In genomic region chr3:196666001-196666867, GRCh38 we compare ENCODE assay signal across 9 cellular contexts. TPM values are rescaled to one million over a fixed set of nuclear protein-coding genes. Genes with fewer than 3 reads are reported as not detected.
A peak's percentile ranks its signal among the peaks of the same experiment; 100 is the strongest.
DNase-seq lines count a peak whose midpoint lies in the region; ATAC-seq, FAIRE-seq and TF ChIP-seq lines count a peak whose summit lies in the region.
"Had no signal": no experiment of that assay in that cellular context is flagged by ENCODE, and none has a peak within 500 bp of the region (broad histone marks: within the 10 kb centered on the region; RNA-seq: fewer than 3 reads in every experiment).

No MANE protein-coding gene starts in this region.

- H3K9me2 ChIP-seq in Karpas-422 (replicated peaks; ENCODE audit: insufficient read depth, low read length): no peaks in the 10 kb centered on the region

- H3K27me3 ChIP-seq in astrocyte (ENCODE audit: insufficient read depth, low read length) (peaks cover 12% of the 10 kb centered on the region), Karpas-422 (ENCODE audit: low read length) (no peaks in the 10 kb centered on the region)

- H3K9me3 ChIP-seq in astrocyte (ENCODE audit: insufficient read depth, low read depth, low read length) (no peaks in the 10 kb centered on the region), mesodermal cell (ENCODE audit: control insufficient read depth, low read length) (no peaks in the 10 kb centered on the region), Karpas-422 (ENCODE audit: low read length) (no peaks in the 10 kb centered on the region)
- H3K9me3 ChIP-seq: gastrocnemius medialis had no signal

- H3K36me3 ChIP-seq in astrocyte (ENCODE audit: insufficient read depth, low read length) (no peaks in the 10 kb centered on the region), mesodermal cell (ENCODE audit: control insufficient read depth, insufficient read depth, low read length) (no peaks in the 10 kb centered on the region), Karpas-422 (ENCODE audit: insufficient read depth, low read length) (no peaks in the 10 kb centered on the region)
- H3K36me3 ChIP-seq: gastrocnemius medialis had no signal

- H3K27ac Mint-ChIP-seq in astrocyte (ENCODE audit: unreplicated experiment): no peak overlapping the region

- H3K79me2 ChIP-seq in astrocyte (ENCODE audit: insufficient read depth, low read length) (no peaks in the 10 kb centered on the region), Karpas-422 (ENCODE audit: low read length) (no peaks in the 10 kb centered on the region)

- no peak for TF ChIP-seq CTCF in astrocyte (IDR thresholded peaks at IDR 0.05; ENCODE audit: insufficient read depth, low read depth, low read length)

- H3K27ac ChIP-seq in astrocyte (ENCODE audit: low read depth, low read length) (no peak overlapping the region), mesodermal cell (ENCODE audit: low read depth, low read length, severe bottlenecking) (peak overlapping the region; percentile 85), Karpas-422 (ENCODE audit: low read length) (no peak overlapping the region)
- H3K27ac ChIP-seq: gastrocnemius medialis had no signal

- DNase-seq in Daoy (ENCODE audit: low read depth) (peak; percentile 89), NCI-H187 treated with DMSO at 0.1 percent for 48 hours (lab: John Stamatoyannopoulos, UW) (peak; percentile 59), astrocyte (ENCODE audit: low read depth) (peak; percentile 66), Karpas-422 (no peak)
- DNase-seq: gastrocnemius medialis had no signal

- peak overlapping the region; percentile 73 for H3K4me2 ChIP-seq in astrocyte (ENCODE audit: low read length)
- H3K4me2 ChIP-seq in Karpas-422 (ENCODE audit: low read depth, low read length, poor library complexity, severe bottlenecking): no peak overlapping the region

- no peaks in the 10 kb centered on the region for H3K9me3 Mint-ChIP-seq in astrocyte (ENCODE audit: unreplicated experiment)

- H3K27me3 Mint-ChIP-seq in astrocyte (ENCODE audit: low read depth, unreplicated experiment): peaks cover 6% of the 10 kb centered on the region

- H2AFZ ChIP-seq in astrocyte (ENCODE audit: low read depth, low read length) (peak overlapping the region; percentile 44), Karpas-422 (ENCODE audit: low read length) (no peak overlapping the region)

- H3K4me1 Mint-ChIP-seq in astrocyte (ENCODE audit: low read depth, unreplicated experiment): peaks cover 17% of the 10 kb centered on the region

- H3K4me3 Mint-ChIP-seq in astrocyte (ENCODE audit: unreplicated experiment): no peak overlapping the region

- no peak for FAIRE-seq in astrocyte (lab: Jason Lieb, UNC)

- WGBS in mesodermal cell (ENCODE audit: insufficient coverage in 2 of 2), 2 experiments: 35 to 42% methylated on average over 17 to 19 of the region's 23 CpGs

- H3K4me3 ChIP-seq in astrocyte (ENCODE audit: insufficient read depth, low read depth, low read length) (no peak overlapping the region), mesodermal cell (ENCODE audit: extremely low read depth, insufficient read depth, low read length, poor library complexity, severe bottlenecking) (no peak overlapping the region), Karpas-422 (ENCODE audit: low read length) (no peak overlapping the region)
- H3K4me3 ChIP-seq: gastrocnemius medialis had no signal

- H3K4me1 ChIP-seq in astrocyte (ENCODE audit: insufficient read depth, low read length): no peaks in the 10 kb centered on the region
- H3K4me1 ChIP-seq in mesodermal cell (ENCODE audit: control insufficient read depth, insufficient read depth, low read length, poor library complexity, severe bottlenecking): peaks cover 13% of the 10 kb centered on the region
- H3K4me1 ChIP-seq in Karpas-422 (ENCODE audit: low read length): peaks cover 6% of the 10 kb centered on the region
- H3K4me1 ChIP-seq: gastrocnemius medialis had no signal

- H4K20me1 ChIP-seq in astrocyte (ENCODE audit: insufficient read depth, low read length) (no peaks in the 10 kb centered on the region), Karpas-422 (ENCODE audit: insufficient read depth, low read depth, low read length) (no peaks in the 10 kb centered on the region)

- H3K36me3 Mint-ChIP-seq in astrocyte (ENCODE audit: low read depth, unreplicated experiment): no peaks in the 10 kb centered on the region

- ATAC-seq in HG02884 (IDR thresholded peaks at IDR 0.05; ENCODE audit: unreplicated experiment) (no peak), GM19463 (IDR thresholded peaks at IDR 0.05; ENCODE audit: unreplicated experiment) (no peak), GM18517 (IDR thresholded peaks at IDR 0.05; ENCODE audit: unreplicated experiment) (no peak)

- H3K9ac ChIP-seq in astrocyte (ENCODE audit: low read length) (no peak overlapping the region), Karpas-422 (ENCODE audit: low read length) (no peak overlapping the region)

RNA-seq across cellular contexts. Expression of gene NRROS, which starts 26.7 kb away (rescaled TPM):
- total RNA-seq in Daoy (2014; rRNA removed; shearing (Covaris generic)): 2.1 and 2.5 TPM in 2 replicates
- not detected in 2 replicates for total RNA-seq in astrocyte
- 4.4 TPM for polyA plus RNA-seq in mesodermal cell (2013, experiment 1 of 2)
- polyA plus RNA-seq in mesodermal cell (2013, experiment 2 of 2): 2.7 TPM
- 0.52 and 1.0 TPM in 2 replicates for total RNA-seq in Karpas-422 (2014; rRNA removed; shearing (Covaris generic); ENCODE audit: low replicate concordance)

RNA-seq across cellular contexts. Expression of gene CEP19, which starts 45.8 kb away (rescaled TPM):
- total RNA-seq in Daoy (2014; rRNA removed; shearing (Covaris generic)): 2.5 and 6.2 TPM in 2 replicates
- 2.8 and 3.3 TPM in 2 replicates for total RNA-seq in astrocyte
- polyA plus RNA-seq in mesodermal cell (2013, experiment 1 of 2): 4.8 TPM
- polyA plus RNA-seq in mesodermal cell (2013, experiment 2 of 2): 6.1 TPM
- 2.6 and 4.0 TPM in 2 replicates for total RNA-seq in Karpas-422 (2014; rRNA removed; shearing (Covaris generic); ENCODE audit: low replicate concordance)

RNA-seq across cellular contexts. Expression of gene PIGX, which starts 45.9 kb away (rescaled TPM):
- total RNA-seq in Daoy (2014; rRNA removed; shearing (Covaris generic)): 28.7 and 33.1 TPM in 2 replicates
- total RNA-seq in astrocyte: 13.9 and 18.9 TPM in 2 replicates
- polyA plus RNA-seq in mesodermal cell (2013, experiment 1 of 2): 35.6 TPM
- 31.8 TPM for polyA plus RNA-seq in mesodermal cell (2013, experiment 2 of 2)
- total RNA-seq in Karpas-422 (2014; rRNA removed; shearing (Covaris generic); ENCODE audit: low replicate concordance): 51.3 and 55.6 TPM in 2 replicates
